In genomic region chr15:60949034-60949977, GRCh38 we compare ENCODE assay signal across 31 cellular contexts.
DNase-seq lines count a peak whose midpoint lies in the region; ATAC-seq, FAIRE-seq and TF ChIP-seq lines count a peak whose summit lies in the region.
"Had no signal": no experiment of that assay in that cellular context is flagged by ENCODE, and none has a peak within 500 bp of the region (broad histone marks: within the 10 kb centered on the region; RNA-seq: fewer than 3 reads in every experiment).

No MANE protein-coding gene starts in this region.

- TF ChIP-seq CTCF in fibroblast of villous mesenchyme (IDR thresholded peaks at IDR 0.05; ENCODE audit: insufficient read depth, low read depth, low read length) = no peak
- TF ChIP-seq CTCF in keratinocyte (optimal IDR thresholded peaks at IDR 0.05 in 1 of 3, IDR thresholded peaks at IDR 0.05 in 1 of 3, conservative IDR thresholded peaks at IDR 0.05 in 1 of 3; ENCODE audit: extremely low read depth in 1 of 3, insufficient read depth in 2 of 3, low read length in 3 of 3) = no peak

- no peaks in the 10 kb centered on the region for H3K9me1 ChIP-seq in keratinocyte (ENCODE audit: control insufficient read depth, extremely low read depth, insufficient read depth, low read length)

- no peaks in the 10 kb centered on the region for H3K36me3 Mint-ChIP-seq in activated CD8-positive, alpha-beta memory T cell treated with anti-CD3 and anti-CD28 coated beads, Interleukin-2, amount 10 ng/mL, durations not matched to agents 7 days and 5 days
- H3K36me3 Mint-ChIP-seq: immature natural killer cell; stimulated activated effector memory CD8-positive, alpha-beta T cell treated with anti-CD3 and anti-CD28 coated beads, Interleukin-12 subunit alpha, Interleukin-12 subunit beta, amount 100 ng/mL, for 72 hours had no signal

- H3K4me3 Mint-ChIP-seq in activated CD8-positive, alpha-beta memory T cell treated with anti-CD3 and anti-CD28 coated beads, Interleukin-2, amount 10 ng/mL, durations not matched to agents 7 days and 5 days = no peak overlapping the region
- H3K4me3 Mint-ChIP-seq: activated T-cell treated with anti-CD3 and anti-CD28 coated beads, Interleukin-2, amount 50 U/mL, for 4 hours; effector memory CD8-positive, alpha-beta T cell; immature natural killer cell; stimulated activated effector memory CD8-positive, alpha-beta T cell treated with anti-CD3 and anti-CD28 coated beads, Interleukin-12 subunit alpha, Interleukin-12 subunit beta, amount 100 ng/mL, for 72 hours had no signal

- H3K4me2 ChIP-seq in keratinocyte (ENCODE audit: control insufficient read depth, extremely low read depth, insufficient read depth, low read depth, low read length) = no peak overlapping the region

- no peaks in the 10 kb centered on the region for H3K9me3 ChIP-seq in keratinocyte (ENCODE audit: control insufficient read depth, low read depth, low read length)
- H3K9me3 ChIP-seq: adrenal gland, breast epithelium, colonic mucosa, lower lobe of right lung, pancreas, suprapubic skin, uterus had no signal

- H3K9ac ChIP-seq in keratinocyte (ENCODE audit: control insufficient read depth, extremely low read depth, insufficient read depth, low read length) = no peak overlapping the region

- H2AFZ ChIP-seq in keratinocyte (ENCODE audit: control insufficient read depth, low read length) = no peak overlapping the region

- H3K4me3 ChIP-seq in fibroblast of villous mesenchyme (ENCODE audit: low read depth, low read length) (no peak overlapping the region), keratinocyte (ENCODE audit: control insufficient read depth in 2 of 3, extremely low read depth in 1 of 3, insufficient read depth in 2 of 3, low read depth in 1 of 3, low read length in 3 of 3) (no peak overlapping the region)
- H3K4me3 ChIP-seq: adrenal gland, breast epithelium, colonic mucosa, lower lobe of right lung, pancreas, suprapubic skin, uterus had no signal

- H3K79me2 ChIP-seq in keratinocyte (ENCODE audit: control insufficient read depth, insufficient read depth, low read length) = no peaks in the 10 kb centered on the region

- FAIRE-seq in keratinocyte (lab: Jason Lieb, UNC) = peak; percentile 55
- FAIRE-seq: pancreas had no signal

- peaks cover 26% of the 10 kb centered on the region for H3K27me3 Mint-ChIP-seq in activated CD8-positive, alpha-beta memory T cell treated with anti-CD3 and anti-CD28 coated beads, Interleukin-2, amount 10 ng/mL, durations not matched to agents 7 days and 5 days

- no peaks in the 10 kb centered on the region for H3K27me3 ChIP-seq in keratinocyte (ENCODE audit: control insufficient read depth, extremely low read depth, insufficient read depth, low read length)
- H3K27me3 ChIP-seq: adrenal gland, breast epithelium, colonic mucosa, pancreas, suprapubic skin, uterus had no signal

- DNase-seq in NCI-H226 = peak; percentile 71
- DNase-seq in fibroblast of villous mesenchyme (ENCODE audit: low read depth) = peak; percentile 18
- no peak for DNase-seq in keratinocyte (ENCODE audit: low read depth, low spot score)
- peak; percentile 37 for DNase-seq in superior temporal gyrus (ENCODE audit: extremely low spot score)
- DNase-seq in SKM-1 treated with dmso at 0.1 percent for 144 hours (lab: John Stamatoyannopoulos, UW; ENCODE audit: unreplicated experiment) = no peak
- no peak for DNase-seq in activated CD8-positive, alpha-beta memory T cell treated with anti-CD3 and anti-CD28 coated beads, Interleukin-2, amount 10 ng/mL, durations not matched to agents 7 days and 5 days
- DNase-seq in ACHN = no peak
- no peak for DNase-seq in islet precursor cell
- DNase-seq: activated CD4-positive, alpha-beta T cell treated with anti-CD3 and anti-CD28 coated beads for 48 hours; activated T-cell treated with anti-CD3 and anti-CD28 coated beads, Interleukin-2, amount 50 U/mL, for 4 hours; adrenal gland; C1 segment of cervical spinal cord; colonic mucosa; DMS79 treated with DMSO at 0.1 percent for 48 hours; effector memory CD8-positive, alpha-beta T cell; foreskin keratinocyte; HCEC 1CT; hippocampal formation; immature natural killer cell; KG1; lower lobe of right lung; NCI-H1417 treated with DMSO at 0.1 percent for 48 hours; NCI-H526; NK-92 treated with Interleukin-12 subunit alpha and Interleukin-12 subunit beta, amount 100 ng/mL, for 24 hours; pancreas; PC-3; stimulated activated CD4-positive, alpha-beta T cell treated with anti-CD3 and anti-CD28 coated beads, Interleukin-4, amount 100 ng/mL, for 24 hours had no signal

- no peak for ATAC-seq in activated CD8-positive, alpha-beta memory T cell treated with anti-CD3 and anti-CD28 coated beads, Interleukin-2, amount 10 ng/mL, durations not matched to agents 7 days and 5 days
- ATAC-seq: activated T-cell treated with anti-CD3 and anti-CD28 coated beads, Interleukin-2, amount 50 U/mL, for 4 hours; effector memory CD8-positive, alpha-beta T cell; foreskin keratinocyte; pancreas; PC-3; stimulated activated effector memory CD8-positive, alpha-beta T cell treated with anti-CD3 and anti-CD28 coated beads, Interleukin-12 subunit alpha, Interleukin-12 subunit beta, amount 100 ng/mL, for 72 hours had no signal

- no peak overlapping the region for H3K27ac Mint-ChIP-seq in activated CD8-positive, alpha-beta memory T cell treated with anti-CD3 and anti-CD28 coated beads, Interleukin-2, amount 10 ng/mL, durations not matched to agents 7 days and 5 days
- H3K27ac Mint-ChIP-seq: effector memory CD8-positive, alpha-beta T cell; immature natural killer cell; stimulated activated effector memory CD8-positive, alpha-beta T cell treated with anti-CD3 and anti-CD28 coated beads, Interleukin-12 subunit alpha, Interleukin-12 subunit beta, amount 100 ng/mL, for 72 hours had no signal

- dilution Hi-C loops in keratinocyte (cut with MboI; ENCODE audit: extremely low pct_ligation_motif_present, low sequenced_read_pairs) = no loop called here

- in situ Hi-C loops in ACHN (cut with HindIII; ENCODE audit: low pct_ligation_motif_present, low pct_unique_long_range_greater_than_20kb, low sequenced_read_pairs) = no loop called here

- peaks cover 5% of the 10 kb centered on the region for H3K9me3 Mint-ChIP-seq in activated CD8-positive, alpha-beta memory T cell treated with anti-CD3 and anti-CD28 coated beads, Interleukin-2, amount 10 ng/mL, durations not matched to agents 7 days and 5 days (ENCODE audit: low read depth)
- H3K9me3 Mint-ChIP-seq: activated T-cell treated with anti-CD3 and anti-CD28 coated beads, Interleukin-2, amount 50 U/mL, for 4 hours; effector memory CD8-positive, alpha-beta T cell; immature natural killer cell; stimulated activated effector memory CD8-positive, alpha-beta T cell treated with anti-CD3 and anti-CD28 coated beads, Interleukin-12 subunit alpha, Interleukin-12 subunit beta, amount 100 ng/mL, for 72 hours had no signal

- no peaks in the 10 kb centered on the region for H3K4me1 Mint-ChIP-seq in activated CD8-positive, alpha-beta memory T cell treated with anti-CD3 and anti-CD28 coated beads, Interleukin-2, amount 10 ng/mL, durations not matched to agents 7 days and 5 days
- H3K4me1 Mint-ChIP-seq: immature natural killer cell; stimulated activated effector memory CD8-positive, alpha-beta T cell treated with anti-CD3 and anti-CD28 coated beads, Interleukin-12 subunit alpha, Interleukin-12 subunit beta, amount 100 ng/mL, for 72 hours had no signal

- CTCF ChIA-PET in activated CD8-positive, alpha-beta memory T cell treated with anti-CD3 and anti-CD28 coated beads, Interleukin-2, amount 10 ng/mL, durations not matched to agents 7 days and 5 days (lab: Charles Lee) = no interaction called here

- no peaks in the 10 kb centered on the region for H3K36me3 ChIP-seq in keratinocyte (ENCODE audit: control insufficient read depth in 2 of 2, extremely low read depth in 1 of 2, insufficient read depth in 2 of 2, low read length in 2 of 2)
- H3K36me3 ChIP-seq: adrenal gland, breast epithelium, colonic mucosa, lower lobe of right lung, pancreas, suprapubic skin, uterus had no signal

- H3K4me1 ChIP-seq in keratinocyte (ENCODE audit: control insufficient read depth, extremely low read depth, insufficient read depth, low read length) = peaks cover 7% of the 10 kb centered on the region
- H3K4me1 ChIP-seq: colonic mucosa, foreskin keratinocyte, lower lobe of right lung had no signal

- no peaks in the 10 kb centered on the region for H4K20me1 ChIP-seq in keratinocyte (ENCODE audit: control insufficient read depth, extremely low read depth, insufficient read depth, low read length)

- no peak overlapping the region for H3K27ac ChIP-seq in keratinocyte (ENCODE audit: control insufficient read depth, insufficient read depth, low read length)
- H3K27ac ChIP-seq: adrenal gland, colonic mucosa, foreskin keratinocyte, lower lobe of right lung, pancreas, suprapubic skin had no signal

Comparison
In these comparisons a context has a peak if more than half of its experiments do, and no peak if none do; other contexts are left out.
1. DNase-seq: peak in NCI-H226 (single experiment), fibroblast of villous mesenchyme (single experiment) and superior temporal gyrus (single experiment); none in keratinocyte (single experiment), SKM-1 treated with dmso at 0.1 percent for 144 hours (single experiment), activated CD8-positive, alpha-beta memory T cell treated with anti-CD3 and anti-CD28 coated beads, Interleukin-2, amount 10 ng/mL, durations not matched to agents 7 days and 5 days (single experiment), ACHN (single experiment) and islet precursor cell (single experiment).